ENCODE assay signal across 25 cellular contexts in the genomic region with DNA sequence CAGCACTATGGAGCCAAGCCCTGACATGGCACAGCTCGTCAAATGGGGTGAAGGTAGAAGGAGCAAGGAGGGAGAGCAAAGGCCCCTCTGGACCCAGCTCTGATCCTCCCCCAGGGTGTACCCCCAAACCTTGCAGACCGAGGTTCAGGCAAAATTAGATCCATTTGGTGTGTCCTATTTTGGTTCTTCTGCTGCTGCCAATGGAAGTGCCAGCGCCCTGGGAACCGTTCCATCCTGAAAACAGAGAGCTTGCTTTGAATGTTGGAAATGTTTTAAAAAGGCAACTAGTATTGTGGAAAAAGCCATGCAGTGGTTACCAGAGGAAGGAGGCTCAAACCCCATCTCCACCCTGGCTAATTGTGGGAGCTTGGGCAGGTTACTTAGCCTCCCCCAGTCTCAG.
DNase-seq lines count a peak whose midpoint lies in the region; ATAC-seq, FAIRE-seq and TF ChIP-seq lines count a peak whose summit lies in the region.
"Had no signal": no experiment of that assay in that cellular context is flagged by ENCODE, and none has a peak within 500 bp of the region (broad histone marks: within the 10 kb centered on the region; RNA-seq: fewer than 3 reads in every experiment).

No MANE protein-coding gene starts in this region.

- H3K27ac Mint-ChIP-seq in brain: peak overlapping the region; percentile 87 to 99 (median 97)
- H3K27ac Mint-ChIP-seq: activated CD4-positive, alpha-beta memory T cell treated with anti-CD3 and anti-CD28 coated beads, Interleukin-2, amount 10 ng/mL, durations not matched to agents 7 days and 5 days; CD14-positive monocyte; endodermal cell; naive thymus-derived CD4-positive, alpha-beta T cell had no signal

- RAD21 ChIA-PET in HCT116 (lab: Charles Lee; ENCODE audit: low non-redundant PET in 1 of 2, low total read pairs in 2 of 2, uncharacterized antibody in 2 of 2, unreplicated experiment in 2 of 2): no interaction called here

- H3K4me1 Mint-ChIP-seq in brain: peaks cover 68% of the 10 kb centered on the region
- H3K4me1 Mint-ChIP-seq: CD14-positive monocyte had no signal

- H3K9ac ChIP-seq in HCT116 (ENCODE audit: low read length) (no peak overlapping the region), HepG2 (ENCODE audit: insufficient read depth, low read depth, low read length) (no peak overlapping the region)

- CTCF ChIA-PET in HCT116 (lab: Charles Lee): interaction anchor here (1.3 to 1.6 kb wide), 2 partner anchors 11 to 157 kb away, joined by 3 read pairs; no protein-coding TSS in a partner anchor
- CTCF ChIA-PET in HepG2 (lab: Yijun Ruan, JAX; ENCODE audit: low intra/inter-chr PET ratio, low total read pairs): no interaction called here

- in situ Hi-C loops in HepG2 (cut with HindIII; ENCODE audit: extremely low pct_ligation_motif_present, low pct_unique_long_range_greater_than_20kb): no loop called here

- TF ChIP-seq EP300 in HepG2 (IDR thresholded peaks at IDR 0.05; ENCODE audit: low read depth in 2 of 2, low read length in 2 of 2): no peak
- no peak for TF ChIP-seq EP300 in HepG2 (CRISPR knock-in tag; IDR thresholded peaks at IDR 0.05; ENCODE audit: borderline replicate concordance)

- no TSS peak for BruUV-seq in HCT116 (replicated peaks; lab: Mats Ljungman, UMichigan)
- no TSS peak for BruUV-seq in HepG2 (replicated peaks; lab: Mats Ljungman, UMichigan)

- H3K4me3 Mint-ChIP-seq in brain: peak overlapping the region in 2 of 5 experiments; percentile 74 to 76
- H3K4me3 Mint-ChIP-seq: activated CD4-positive, alpha-beta memory T cell treated with anti-CD3 and anti-CD28 coated beads, Interleukin-2, amount 10 ng/mL, durations not matched to agents 7 days and 5 days; CD14-positive monocyte; endodermal cell; naive thymus-derived CD4-positive, alpha-beta T cell had no signal

- no peak for TF ChIP-seq CTCF in HCT116 (IDR thresholded peaks at IDR 0.05 in 2 of 3, conservative IDR thresholded peaks at IDR 0.05 in 1 of 3; ENCODE audit: borderline replicate concordance in 1 of 3, insufficient read depth in 1 of 3, low read depth in 2 of 3, low read length in 2 of 3)
- TF ChIP-seq CTCF in brain (conservative IDR thresholded peaks at IDR 0.05): no peak
- no peak for TF ChIP-seq CTCF in HepG2 (CRISPR knock-in tag; IDR thresholded peaks at IDR 0.05)

- H3K9me3 Mint-ChIP-seq in brain: peaks cover 0 to 4% (median 2%) of the 10 kb centered on the region in 5 experiments
- H3K9me3 Mint-ChIP-seq: activated CD4-positive, alpha-beta memory T cell treated with anti-CD3 and anti-CD28 coated beads, Interleukin-2, amount 10 ng/mL, durations not matched to agents 7 days and 5 days; CD14-positive monocyte; endodermal cell; naive thymus-derived CD4-positive, alpha-beta T cell had no signal

- H3K4me1 ChIP-seq in HCT116 (ENCODE audit: control insufficient read depth in 1 of 2, insufficient read depth in 2 of 2, low read length in 2 of 2): peaks cover 7 to 16% of the 10 kb centered on the region in 2 experiments
- no peaks in the 10 kb centered on the region for H3K4me1 ChIP-seq in HepG2 (ENCODE audit: insufficient read depth, low read length)
- H3K4me1 ChIP-seq: breast epithelium, left lung had no signal

- H3K4me3 ChIP-seq in HCT116 (replicated peaks in 1 of 2; ENCODE audit: low read depth in 1 of 2, low read length in 2 of 2): peak overlapping the region in 1 of 2 experiments; percentile 2; a peak in 1 of 4 replicates
- H3K4me3 ChIP-seq in HepG2 (replicated peaks in 1 of 3; ENCODE audit: insufficient read depth in 1 of 3, low read depth in 2 of 3, low read length in 3 of 3): no peak overlapping the region
- H3K4me3 ChIP-seq: breast epithelium, esophagus muscularis mucosa, left lung, SK-N-MC, skin epidermis, stomach had no signal

- TF ChIP-seq RAD21 in HCT116 (IDR thresholded peaks at IDR 0.05; ENCODE audit: low read depth): no peak
- TF ChIP-seq RAD21 in HepG2 (CRISPR knock-in tag; IDR thresholded peaks at IDR 0.05): no peak

- H3K9me3 ChIP-seq in HCT116 (ENCODE audit: control insufficient read depth in 1 of 2, insufficient read depth in 1 of 2, low read depth in 1 of 2, low read length in 2 of 2) (no peaks in the 10 kb centered on the region), HepG2 (ENCODE audit: low read length) (no peaks in the 10 kb centered on the region)
- H3K9me3 ChIP-seq: breast epithelium, esophagus muscularis mucosa, left lung, stomach had no signal

- no peaks in the 10 kb centered on the region for H3K27me3 ChIP-seq in HCT116 (ENCODE audit: insufficient read depth, low read length)
- H3K27me3 ChIP-seq in HepG2 (ENCODE audit: control insufficient read depth in 1 of 2, insufficient read depth in 2 of 2, low read length in 2 of 2): peaks cover 2 to 58% of the 10 kb centered on the region in 2 experiments; a peak in 4 of 5 replicates
- H3K27me3 ChIP-seq: breast epithelium, left lung had no signal

- intact Hi-C loops in HCT116 (cut with micrococcal nuclease): no loop called here
- intact Hi-C loops in HepG2 (cut with micrococcal nuclease; ENCODE audit: unreplicated experiment): no loop called here

- H3K79me2 ChIP-seq in HCT116 (ENCODE audit: insufficient read depth, low read length): no peaks in the 10 kb centered on the region
- no peaks in the 10 kb centered on the region for H3K79me2 ChIP-seq in HepG2 (ENCODE audit: insufficient read depth, low read length)

- POLR2A ChIA-PET in HCT116 (lab: Charles Lee): interaction anchor here (0.6 kb wide), 1 partner anchor 42 kb away, joined by 3 read pairs; no protein-coding TSS in a partner anchor
- POLR2A ChIA-PET in HepG2 (lab: Yijun Ruan, JAX): no interaction called here

- FAIRE-seq in HepG2 (lab: Jason Lieb, UNC): no peak

- H3K27ac ChIP-seq in HCT116 (ENCODE audit: low read depth, low read length) (no peak overlapping the region), HepG2 (ENCODE audit: extremely low read length, insufficient read depth, low read length) (no peak overlapping the region)
- H3K27ac ChIP-seq: esophagus muscularis mucosa, left lung, SK-N-MC, skin epidermis, stomach had no signal

- 0% methylated on average over 4 of the region's 4 CpGs for WGBS in HepG2 (ENCODE audit: low lambda C conversion rate)

- H4K20me1 ChIP-seq in HCT116 (ENCODE audit: insufficient read depth) (no peaks in the 10 kb centered on the region), HepG2 (ENCODE audit: insufficient read depth, low read length) (no peaks in the 10 kb centered on the region)

- H3K4me2 ChIP-seq in HCT116 (ENCODE audit: low read length) (peak overlapping the region; percentile 57), HepG2 (ENCODE audit: low read depth, low read length) (no peak overlapping the region)

- no peaks in the 10 kb centered on the region for H3K9me2 ChIP-seq in HCT116 (ENCODE audit: insufficient read depth)

- peaks cover 5% of the 10 kb centered on the region for H3K27me3 Mint-ChIP-seq in brain

- peak overlapping the region; percentile 74 for H2AFZ ChIP-seq in HCT116 (ENCODE audit: low read depth, low read length, poor library complexity, severe bottlenecking)
- H2AFZ ChIP-seq in HepG2 (ENCODE audit: low read length): no peak overlapping the region

- DNase-seq in HCT116 (ENCODE audit: low read depth, low spot score) (no peak), inferior parietal cortex (ENCODE audit: extremely low spot score) (peak; percentile 62), superior temporal gyrus (ENCODE audit: extremely low spot score) (peak; percentile 72), DMS79 (lab: John Stamatoyannopoulos, UW) (no peak), HepG2 (ENCODE audit: low spot score) (no peak)
- no peak for DNase-seq in NK-92 treated with Interleukin-12 subunit alpha and Interleukin-12 subunit beta, amount 100 ng/mL, for 24 hours (lab: John Stamatoyannopoulos, UW)
- DNase-seq: activated CD4-positive, alpha-beta T cell treated with anti-CD3 and anti-CD28 coated beads for 1 hour; activated gamma-delta T cell; cortex of kidney; foreskin melanocyte; KG1; NCI-H1436; NCI-H748 treated with DMSO at 0.1 percent for 48 hours; stomach had no signal

- no peak for TF ChIP-seq POLR2A in HCT116 (IDR thresholded peaks at IDR 0.05; ENCODE audit: borderline replicate concordance, extremely low read depth, insufficient read depth, insufficient read length)
- no peak for TF ChIP-seq POLR2A in HepG2 (IDR thresholded peaks at IDR 0.05; ENCODE audit: insufficient read depth in 1 of 2, low read depth in 2 of 2, low read length in 2 of 2)

- H3K36me3 Mint-ChIP-seq in brain: no peaks in the 10 kb centered on the region
- H3K36me3 Mint-ChIP-seq: CD14-positive monocyte; naive thymus-derived CD4-positive, alpha-beta T cell had no signal

- ATAC-seq in HCT116: no peak
- no peak for ATAC-seq in GM21528 (IDR thresholded peaks at IDR 0.05; ENCODE audit: low FRiP score, unreplicated experiment)
- ATAC-seq in HepG2: no peak
- ATAC-seq: naive thymus-derived CD4-positive, alpha-beta T cell had no signal

- H3K36me3 ChIP-seq in HCT116 (ENCODE audit: control insufficient read depth in 1 of 2, insufficient read depth in 2 of 2, low read length in 2 of 2) (no peaks in the 10 kb centered on the region), HepG2 (replicated peaks in 1 of 2; ENCODE audit: control insufficient read depth in 1 of 2, insufficient read depth in 2 of 2, low read length in 2 of 2) (no peaks in the 10 kb centered on the region)
- H3K36me3 ChIP-seq: breast epithelium, esophagus muscularis mucosa, left lung, stomach had no signal

TF ChIP-seq in HCT116, 20 proteins besides CTCF, POLR2A, EP300 and RAD21 (continues in another document):
- no peak for TF ChIP-seq CEBPB (IDR thresholded peaks at IDR 0.05; ENCODE audit: low read depth)

TF ChIP-seq in HepG2, 621 proteins besides CTCF, POLR2A, EP300 and RAD21 (continues in another document):
- TF ChIP-seq SAFB2 (CRISPR knock-in tag; IDR thresholded peaks at IDR 0.05; ENCODE audit: borderline replicate concordance, low read depth): no peak

Comparison
In these comparisons a context has a peak if more than half of its experiments do, and no peak if none do; other contexts are left out.
1. DNase-seq: peak in inferior parietal cortex (single experiment) and superior temporal gyrus (single experiment); none in HCT116 (single experiment), NK-92 treated with Interleukin-12 subunit alpha and Interleukin-12 subunit beta, amount 100 ng/mL, for 24 hours (single experiment), DMS79 (single experiment) and HepG2 (single experiment).